8 cellular contexts compared by ENCODE assay signal in genomic region chr7:134432296-134433152, GRCh38. TPM values are rescaled to one million over a fixed set of nuclear protein-coding genes. Genes with fewer than 3 reads are reported as not detected.
DNase-seq lines count a peak whose midpoint lies in the region; TF ChIP-seq lines count a peak whose summit lies in the region.

No MANE protein-coding gene starts in this region.

- H3K9me3 ChIP-seq in MG63 (no peaks in the 10 kb centered on the region), suprapubic skin (no peaks in the 10 kb centered on the region)

- no peak for TF ChIP-seq EP300 in suprapubic skin (IDR thresholded peaks at IDR 0.05)

- in situ Hi-C loops in SK-MEL-5 (cut with HindIII; ENCODE audit: low pct_unique_long_range_greater_than_20kb, low sequenced_read_pairs): no loop called here

- peak; percentile 59 to 74 for TF ChIP-seq CTCF in suprapubic skin (IDR thresholded peaks at IDR 0.05)

- H3K4me1 ChIP-seq in suprapubic skin: peaks cover 11% of the 10 kb centered on the region

- DNase-seq in GDM1 (lab: John Stamatoyannopoulos, UW): peak; percentile 65
- peak; percentile 96 for DNase-seq in HCEC 1CT
- DNase-seq in MG63: peak; percentile 84
- peak; percentile 99 for DNase-seq in SK-MEL-5 (ENCODE audit: low read depth, low spot score)
- peak; percentile 62 for DNase-seq in activated naive CD4-positive, alpha-beta T cell treated with anti-CD3 and anti-CD28 coated beads, Interleukin-2, amount 50 U/mL, for 16 hours
- peak; percentile 80 for DNase-seq in glomerular endothelial cell (ENCODE audit: extremely low read depth, low read depth, low spot score)
- peak; percentile 55 for DNase-seq in occipital lobe (lab: John Stamatoyannopoulos, UW)
- DNase-seq in suprapubic skin (ENCODE audit: low spot score in 2 of 2): peak; percentile 91 to 92

- TF ChIP-seq POLR2A in suprapubic skin (IDR thresholded peaks at IDR 0.05): peak in 1 of 2 donors; percentile 19

- H3K4me3 ChIP-seq in MG63 (peak overlapping the region; percentile 44), suprapubic skin (peak overlapping the region; percentile 37)

- H3K27ac ChIP-seq in suprapubic skin: peak overlapping the region; percentile 50

- 4% methylated on average over 20 of the region's 31 CpGs for WGBS in suprapubic skin

- H3K36me3 ChIP-seq in MG63 (no peaks in the 10 kb centered on the region), suprapubic skin (no peaks in the 10 kb centered on the region)

- no peaks in the 10 kb centered on the region for H3K27me3 ChIP-seq in MG63
- H3K27me3 ChIP-seq in suprapubic skin: no peaks in the 10 kb centered on the region

RNA-seq across cellular contexts. Expression of gene AKR1B1, which starts 26.4 kb away (rescaled TPM):
- 53.3 and 89.3 TPM in 2 replicates for total RNA-seq in MG63 (2014; rRNA removed; shearing (Covaris generic); ENCODE audit: low replicate concordance)
- 85.0 and 94.1 TPM in 2 replicates for total RNA-seq in SK-MEL-5 (2014; rRNA removed; shearing (Covaris generic))
- polyA plus RNA-seq in SK-MEL-5 (2015; cell fraction: cytosol; rRNA removed): 181 and 196 TPM in 2 replicates
- 125 and 159 TPM in 2 replicates for polyA plus RNA-seq in SK-MEL-5 (2015; cell fraction: nucleus; rRNA removed)
- total RNA-seq in glomerular endothelial cell: 68.5 and 97.4 TPM in 2 replicates
- total RNA-seq in occipital lobe: 29.6 TPM
- 10 to 100 TPM; 10.7 to 22.6 (median 17.5) TPM for total RNA-seq in suprapubic skin

Comparison
In these comparisons a context has a peak if more than half of its experiments do, and no peak if none do; other contexts are left out.
1. Peak in every context shown above with its lines: DNase-seq, H3K4me3 ChIP-seq and H3K27ac ChIP-seq.